In the genomic region with DNA sequence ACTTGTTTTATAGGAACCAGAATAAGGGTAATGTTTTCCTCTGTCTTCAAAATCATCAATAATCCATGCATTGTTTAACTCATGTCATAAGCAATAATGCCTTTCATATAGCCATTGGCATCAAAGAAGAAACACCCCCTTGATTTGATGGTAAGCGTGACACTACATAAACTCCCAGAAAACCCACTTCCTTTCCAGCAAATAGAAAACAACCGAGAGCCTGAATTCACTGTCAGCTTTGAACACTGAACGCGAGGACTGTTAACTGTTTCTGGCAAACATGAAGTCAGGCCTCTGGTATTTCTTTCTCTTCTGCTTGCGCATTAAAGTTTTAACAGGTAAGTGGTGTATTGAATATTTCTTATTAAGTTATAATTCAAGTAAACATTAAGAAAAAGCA, we compare ENCODE assay signal across 18 cellular contexts. TPM values are rescaled to one million over a fixed set of nuclear protein-coding genes. Genes with fewer than 3 reads are reported as not detected.
A peak's percentile ranks its signal among the peaks of the same experiment; 100 is the strongest.
DNase-seq lines count a peak whose midpoint lies in the region; ATAC-seq and TF ChIP-seq lines count a peak whose summit lies in the region.
"Had no signal": no experiment of that assay in that cellular context is flagged by ENCODE, and none has a peak within 500 bp of the region (broad histone marks: within the 10 kb centered on the region; RNA-seq: fewer than 3 reads in every experiment).

TSS of gene ICOS (plus strand) at position 229 of the 400 bp plus-strand sequence. CDS start at position 281, 52 bp downstream.

- H3K27me3 Mint-ChIP-seq in CD4-positive, CD25-positive, alpha-beta regulatory T cell: no peaks in the 10 kb centered on the region
- H3K27me3 Mint-ChIP-seq in activated CD8-positive, alpha-beta T cell treated with anti-CD3 and anti-CD28 coated beads for 36 hours: no peaks in the 10 kb centered on the region
- H3K27me3 Mint-ChIP-seq in immature natural killer cell (ENCODE audit: low read depth in 3 of 3): peaks cover 0 to 2% (median 1%) of the 10 kb centered on the region in 3 donors

- peaks cover 3% of the 10 kb centered on the region for H3K36me3 ChIP-seq in CD4-positive, CD25-positive, alpha-beta regulatory T cell (ENCODE audit: control insufficient read depth, insufficient read depth, low read length)

- H3K9me3 ChIP-seq in CD4-positive, CD25-positive, alpha-beta regulatory T cell (ENCODE audit: control insufficient read depth in 2 of 2, low read length in 2 of 2): no peaks in the 10 kb centered on the region

- POLR2A ChIA-PET in activated CD8-positive, alpha-beta T cell treated with anti-CD3 and anti-CD28 coated beads for 36 hours (lab: Charles Lee): interaction anchor here (0.9 to 6.6 kb wide), 6 partner anchors 63 to 227 kb away, joined by 3 to 59 read pairs (median 8); partner anchors contain the start of genes CD28 and CTLA4

- peak; percentile 82 to 83 for ATAC-seq in CD4-positive, CD25-positive, alpha-beta regulatory T cell (ENCODE audit: low read depth in 2 of 2)
- peak; percentile 62 for ATAC-seq in activated CD8-positive, alpha-beta T cell treated with anti-CD3 and anti-CD28 coated beads for 36 hours
- no peak for ATAC-seq in HG02571 (IDR thresholded peaks at IDR 0.05; ENCODE audit: unreplicated experiment)
- ATAC-seq: SK-N-SH treated with all-trans-retinoic acid at 6 μM for 48 hours had no signal

- peak; percentile 36 to 94 (median 77) for DNase-seq in CD4-positive, CD25-positive, alpha-beta regulatory T cell
- peak; percentile 84 for DNase-seq in Jurkat, Clone E6-1 (ENCODE audit: low read depth, low spot score)
- DNase-seq in activated CD8-positive, alpha-beta T cell treated with anti-CD3 and anti-CD28 coated beads for 36 hours: peak; percentile 67
- DNase-seq in immature natural killer cell: peak in 1 of 3 donors; percentile 9
- DNase-seq in NCI-H1417 (lab: John Stamatoyannopoulos, UW): no peak
- DNase-seq in OCI-M2 (lab: John Stamatoyannopoulos, UW; ENCODE audit: unreplicated experiment): no peak
- DNase-seq in KBM-7: no peak
- DNase-seq: activated B cell treated with CpG ODN at 0.5 μM for 24 hours, KG1, NCI-H1436, NCI-H446 treated with DMSO at 0.1 percent for 48 hours had no signal

- CTCF ChIA-PET in activated CD8-positive, alpha-beta T cell treated with anti-CD3 and anti-CD28 coated beads for 36 hours (lab: Charles Lee): interaction anchor here (0.8 to 2.3 kb wide), 2 partner anchors 68 to 120 kb away, joined by 3 to 6 read pairs; partner anchors contain the start of gene CTLA4

- no peak for TF ChIP-seq CTCF in activated CD8-positive, alpha-beta T cell treated with anti-CD3 and anti-CD28 coated beads for 36 hours (IDR thresholded peaks at IDR 0.05)

- intact Hi-C loops in activated CD8-positive, alpha-beta T cell treated with anti-CD3 and anti-CD28 coated beads for 36 hours (cut with micrococcal nuclease): loop anchor here (5.0 kb wide), 1 partner anchor 71 kb away; no protein-coding TSS in a partner anchor

- H3K4me3 Mint-ChIP-seq in CD4-positive, CD25-positive, alpha-beta regulatory T cell: peak within 1 kb of the TSS; percentile 94 to 99 (median 97)
- H3K4me3 Mint-ChIP-seq in activated CD8-positive, alpha-beta T cell treated with anti-CD3 and anti-CD28 coated beads for 36 hours: peak within 1 kb of the TSS; percentile 96
- H3K4me3 Mint-ChIP-seq in immature natural killer cell: peak within 1 kb of the TSS; percentile 56 to 84 (median 62)
- H3K4me3 Mint-ChIP-seq: activated B cell treated with CpG ODN at 0.5 μM for 24 hours had no signal

- peaks cover 54% of the 10 kb centered on the region for H3K4me1 ChIP-seq in CD4-positive, CD25-positive, alpha-beta regulatory T cell (ENCODE audit: control insufficient read depth, insufficient read depth, low read length, poor library complexity, severe bottlenecking)

- peaks cover 22 to 66% (median 41%) of the 10 kb centered on the region in 4 donors for H3K4me1 Mint-ChIP-seq in CD4-positive, CD25-positive, alpha-beta regulatory T cell
- H3K4me1 Mint-ChIP-seq in activated CD8-positive, alpha-beta T cell treated with anti-CD3 and anti-CD28 coated beads for 36 hours (ENCODE audit: low read depth): peaks cover 56% of the 10 kb centered on the region
- peaks cover 33 to 69% of the 10 kb centered on the region in 2 donors for H3K4me1 Mint-ChIP-seq in immature natural killer cell
- H3K4me1 Mint-ChIP-seq: activated B cell treated with CpG ODN at 0.5 μM for 24 hours had no signal

- H3K27ac ChIP-seq in CD4-positive, CD25-positive, alpha-beta regulatory T cell (ENCODE audit: insufficient read depth, low read length, poor library complexity, severe bottlenecking): peak within 1 kb of the TSS; percentile 89

- peak within 1 kb of the TSS; percentile 100 for H3K4me3 ChIP-seq in CD4-positive, CD25-positive, alpha-beta regulatory T cell (ENCODE audit: low read depth, low read length)
- H3K4me3 ChIP-seq in Jurkat, Clone E6-1 (ENCODE audit: low read length): no peak within 1 kb of the TSS
- H3K4me3 ChIP-seq: smooth muscle cell had no signal

- in situ Hi-C loops in KBM-7 (cut with MboI; ENCODE audit: low pct_unique_long_range_greater_than_20kb, low sequenced_read_pairs): no loop called here

- no peaks in the 10 kb centered on the region for H3K27me3 ChIP-seq in CD4-positive, CD25-positive, alpha-beta regulatory T cell (ENCODE audit: control insufficient read depth, insufficient read depth, low read length)

- peak within 1 kb of the TSS; percentile 88 to 99 (median 97) for H3K27ac Mint-ChIP-seq in CD4-positive, CD25-positive, alpha-beta regulatory T cell
- H3K27ac Mint-ChIP-seq in activated CD8-positive, alpha-beta T cell treated with anti-CD3 and anti-CD28 coated beads for 36 hours: peak within 1 kb of the TSS; percentile 95
- H3K27ac Mint-ChIP-seq in immature natural killer cell: peak within 1 kb of the TSS; percentile 13 to 71 (median 28)
- H3K27ac Mint-ChIP-seq: activated B cell treated with CpG ODN at 0.5 μM for 24 hours had no signal

- H3K9me3 Mint-ChIP-seq in CD4-positive, CD25-positive, alpha-beta regulatory T cell: peaks cover 0 to 2% (median 0%) of the 10 kb centered on the region in 7 donors
- H3K9me3 Mint-ChIP-seq in activated CD8-positive, alpha-beta T cell treated with anti-CD3 and anti-CD28 coated beads for 36 hours: peaks cover 4% of the 10 kb centered on the region
- H3K9me3 Mint-ChIP-seq in immature natural killer cell: no peaks in the 10 kb centered on the region
- H3K9me3 Mint-ChIP-seq: activated B cell treated with CpG ODN at 0.5 μM for 24 hours had no signal

- peaks cover 26% of the 10 kb centered on the region for H3K36me3 Mint-ChIP-seq in CD4-positive, CD25-positive, alpha-beta regulatory T cell
- H3K36me3 Mint-ChIP-seq in activated CD8-positive, alpha-beta T cell treated with anti-CD3 and anti-CD28 coated beads for 36 hours (ENCODE audit: low read depth): peaks cover 66% of the 10 kb centered on the region
- H3K36me3 Mint-ChIP-seq in immature natural killer cell: no peaks in the 10 kb centered on the region

RNA-seq across cellular contexts. Expression of gene ICOS, which starts in this region (rescaled TPM):
- 195 TPM for total RNA-seq in CD4-positive, CD25-positive, alpha-beta regulatory T cell
- 10 to 100 TPM; 33.0 to 45.2 (median 38.2) TPM for polyA plus RNA-seq in CD4-positive, CD25-positive, alpha-beta regulatory T cell
- 0.57 TPM for polyA plus RNA-seq in Jurkat, Clone E6-1 (2012; ENCODE audit: insufficient read depth, insufficient read length)
- total RNA-seq in activated CD8-positive, alpha-beta T cell treated with anti-CD3 and anti-CD28 coated beads for 36 hours: 10 to 100 TPM; 55.0 to 55.6 TPM
- under 1 TPM; 0.13 to 0.97 (median 0.80) TPM for polyA plus RNA-seq in immature natural killer cell
- total RNA-seq: activated B cell treated with CpG ODN at 0.5 μM for 24 hours, chondrocyte, H4, OCI-LY7, osteoblast, smooth muscle cell had no signal
- polyA plus RNA-seq: smooth muscle cell had no signal

Comparison
In these comparisons a context has a peak if more than half of its experiments do, and no peak if none do; other contexts are left out.
1. RNA of gene ICOS (polyA plus RNA-seq): 33.0 to 45.2 TPM in CD4-positive, CD25-positive, alpha-beta regulatory T cell; 0.13 to 0.97 TPM in immature natural killer cell; every median in the first group is over 10 times any median in the second.
2. DNase-seq: peak in CD4-positive, CD25-positive, alpha-beta regulatory T cell (3 of 3), Jurkat, Clone E6-1 (single experiment) and activated CD8-positive, alpha-beta T cell treated with anti-CD3 and anti-CD28 coated beads for 36 hours (single experiment); none in NCI-H1417 (0 of 3), OCI-M2 (single experiment) and KBM-7 (single experiment).
3. H3K27ac Mint-ChIP-seq: peak in every context shown above with its lines; median percentile 97 in CD4-positive, CD25-positive, alpha-beta regulatory T cell; 95 in activated CD8-positive, alpha-beta T cell treated with anti-CD3 and anti-CD28 coated beads for 36 hours; 28 in immature natural killer cell.
4. Peak in every context shown above with its lines, with median percentiles within 50 percentile points of each other: H3K4me3 Mint-ChIP-seq.